ENCODE assay signal across 8 cellular contexts in genomic region chr21:33491373-33492102, GRCh38.
DNase-seq lines count a peak whose midpoint lies in the region; ATAC-seq and TF ChIP-seq lines count a peak whose summit lies in the region.

Gene DNAJC28 (minus strand): TSS chr21:33491716. CDS start chr21:33489393, 2,323 bp downstream.

- no peaks in the 10 kb centered on the region for H3K27me3 ChIP-seq in mucosa of rectum (ENCODE audit: control insufficient read depth in 2 of 2, insufficient read depth in 2 of 2, low read length in 2 of 2)

- peak within 1 kb of the TSS; percentile 91 to 95 for H3K4me3 ChIP-seq in mucosa of rectum (ENCODE audit: low read length in 2 of 2)

- no peaks in the 10 kb centered on the region for H3K36me3 ChIP-seq in mucosa of rectum (ENCODE audit: control insufficient read depth in 2 of 2, insufficient read depth in 2 of 2, low read length in 2 of 2)

- peak; percentile 81 for DNase-seq in DMS114 treated with DMSO at 0.1 percent for 48 hours (lab: John Stamatoyannopoulos, UW; ENCODE audit: unreplicated experiment)
- DNase-seq in HuH-7.5 (ENCODE audit: low spot score): peak; percentile 77
- peak; percentile 97 for DNase-seq in OCI-M1 (lab: John Stamatoyannopoulos, UW)
- peak; percentile 96 for DNase-seq in activated T-cell treated with anti-CD3 and anti-CD28 coated beads, Interleukin-2, amount 50 U/mL, for 1 hour
- peak; percentile 96 to 98 for DNase-seq in erythroblast (lab: John Stamatoyannopoulos, UW)
- DNase-seq in stimulated activated CD8-positive, alpha-beta memory T cell treated with anti-CD3 and anti-CD28 coated beads, Interleukin-4, amount 100 ng/mL, for 48 hours: peak; percentile 97

- H3K27ac ChIP-seq in mucosa of rectum (ENCODE audit: low read depth in 2 of 2, low read length in 2 of 2): peak within 1 kb of the TSS; percentile 46 to 75

- ATAC-seq in GM21528 (IDR thresholded peaks at IDR 0.05; ENCODE audit: low FRiP score, unreplicated experiment): peak; percentile 91

- peak within 1 kb of the TSS; percentile 79 to 80 for H3K9ac ChIP-seq in mucosa of rectum (ENCODE audit: low read depth in 1 of 2, low read length in 2 of 2)

- TF ChIP-seq POLR2A in erythroblast (IDR thresholded peaks at IDR 0.05; ENCODE audit: low read length): peak; percentile 63

- peaks cover 0 to 9% of the 10 kb centered on the region in 2 donors for H3K4me1 ChIP-seq in mucosa of rectum (ENCODE audit: control insufficient read depth in 2 of 2, insufficient read depth in 2 of 2, low read length in 2 of 2)

- H3K9me3 ChIP-seq in mucosa of rectum (ENCODE audit: control insufficient read depth in 2 of 2, low read length in 2 of 2): no peaks in the 10 kb centered on the region

Comparison
In these comparisons a context has a peak if more than half of its experiments do, and no peak if none do; other contexts are left out.
1. Peak in every context shown above with its lines: DNase-seq, ATAC-seq, H3K4me3 ChIP-seq and H3K27ac ChIP-seq.